Comparison of ENCODE assay signal across 8 cellular contexts in genomic region chr6:32153252-32153834, GRCh38. TPM values are rescaled to one million over a fixed set of nuclear protein-coding genes. Genes with fewer than 3 reads are reported as not detected.
DNase-seq lines count a peak whose midpoint lies in the region; ATAC-seq and TF ChIP-seq lines count a peak whose summit lies in the region.

No MANE protein-coding gene starts in this region.

- H3K27ac Mint-ChIP-seq in activated CD4-positive, alpha-beta memory T cell treated with anti-CD3 and anti-CD28 coated beads for 36 hours, result peak overlapping the region; percentile 79

- intact Hi-C loops in activated CD4-positive, alpha-beta memory T cell treated with anti-CD3 and anti-CD28 coated beads for 36 hours (cut with micrococcal nuclease), result no loop called here

- peak overlapping the region; percentile 77 for H2AFZ ChIP-seq in parathyroid adenoma

- TF ChIP-seq CTCF in AG09309 (IDR thresholded peaks at IDR 0.05; ENCODE audit: control insufficient read depth, insufficient read depth, low read depth, low read length, missing control alignments) (peak; percentile 38), parathyroid adenoma (IDR thresholded peaks at IDR 0.05) (peak; percentile 34)

- peaks cover 9% of the 10 kb centered on the region for H3K79me2 ChIP-seq in parathyroid adenoma

- peaks cover 10% of the 10 kb centered on the region for H3K36me3 Mint-ChIP-seq in activated CD4-positive, alpha-beta memory T cell treated with anti-CD3 and anti-CD28 coated beads for 36 hours

- peak overlapping the region; percentile 50 for H3K9ac ChIP-seq in parathyroid adenoma

- no peaks in the 10 kb centered on the region for H3K27me3 ChIP-seq in parathyroid adenoma (ENCODE audit: control insufficient read depth, insufficient read depth, low read length)

- ATAC-seq in HG02642 (IDR thresholded peaks at IDR 0.05; ENCODE audit: poor library complexity, unreplicated experiment) (peak; percentile 21), HG03439 (IDR thresholded peaks at IDR 0.05; ENCODE audit: unreplicated experiment) (no peak), GM18498 (IDR thresholded peaks at IDR 0.05; ENCODE audit: unreplicated experiment) (no peak)

- no peaks in the 10 kb centered on the region for H3K9me3 ChIP-seq in parathyroid adenoma (ENCODE audit: control insufficient read depth, low read length)

- peaks cover 40% of the 10 kb centered on the region for H3K4me1 Mint-ChIP-seq in activated CD4-positive, alpha-beta memory T cell treated with anti-CD3 and anti-CD28 coated beads for 36 hours (ENCODE audit: low read depth)

- peak overlapping the region; percentile 98 for H3K4me3 Mint-ChIP-seq in activated CD4-positive, alpha-beta memory T cell treated with anti-CD3 and anti-CD28 coated beads for 36 hours

- H3K4me1 ChIP-seq in parathyroid adenoma, result peaks cover 15% of the 10 kb centered on the region

- H3K27me3 Mint-ChIP-seq in activated CD4-positive, alpha-beta memory T cell treated with anti-CD3 and anti-CD28 coated beads for 36 hours, result peaks cover 22% of the 10 kb centered on the region

- H3K4me2 ChIP-seq in parathyroid adenoma (ENCODE audit: low read length), result peak overlapping the region; percentile 88

- H3K27ac ChIP-seq in parathyroid adenoma, result peak overlapping the region; percentile 98

- DNase-seq in AG09309 (ENCODE audit: low read depth) (no peak), germinal center (ENCODE audit: low spot score) (peak; percentile 33), UCSD-AML1 (lab: John Stamatoyannopoulos, UW; ENCODE audit: unreplicated experiment) (no peak)
- no peak for DNase-seq in activated CD4-positive, alpha-beta memory T cell treated with anti-CD3 and anti-CD28 coated beads for 36 hours

- peak overlapping the region; percentile 80 for H3K4me3 ChIP-seq in AG09309 (ENCODE audit: control insufficient read depth, low read depth, low read length)
- peak overlapping the region; percentile 80 for H3K4me3 ChIP-seq in parathyroid adenoma (ENCODE audit: low read depth, low read length)

- POLR2A ChIA-PET in activated CD4-positive, alpha-beta memory T cell treated with anti-CD3 and anti-CD28 coated beads for 36 hours (lab: Charles Lee), result no interaction called here

- H3K36me3 ChIP-seq in parathyroid adenoma (ENCODE audit: control insufficient read depth, insufficient read depth, low read length), result no peaks in the 10 kb centered on the region

- CTCF ChIA-PET in activated CD4-positive, alpha-beta memory T cell treated with anti-CD3 and anti-CD28 coated beads for 36 hours (lab: Charles Lee), result no interaction called here

- no peaks in the 10 kb centered on the region for H3K9me3 Mint-ChIP-seq in activated CD4-positive, alpha-beta memory T cell treated with anti-CD3 and anti-CD28 coated beads for 36 hours

RNA-seq across cellular contexts. Expression of gene PPT2, which starts 0.6 kb away (rescaled TPM):
- total RNA-seq in activated CD4-positive, alpha-beta memory T cell treated with anti-CD3 and anti-CD28 coated beads for 36 hours, result 1 to 10 TPM; 9.5 to 9.9 TPM

RNA-seq across cellular contexts. Expression of gene PRRT1, which starts 1.6 kb away (rescaled TPM):
- total RNA-seq in activated CD4-positive, alpha-beta memory T cell treated with anti-CD3 and anti-CD28 coated beads for 36 hours, result under 1 TPM; 0.33 to 0.36 TPM

RNA-seq across cellular contexts. Expression of gene EGFL8, which starts 11.1 kb away (rescaled TPM):
- 1 to 10 TPM; 6.5 to 7.1 TPM for total RNA-seq in activated CD4-positive, alpha-beta memory T cell treated with anti-CD3 and anti-CD28 coated beads for 36 hours

RNA-seq across cellular contexts. Expression of gene AGPAT1, which starts 22.5 kb away (rescaled TPM):
- total RNA-seq in activated CD4-positive, alpha-beta memory T cell treated with anti-CD3 and anti-CD28 coated beads for 36 hours, result 10 to 100 TPM; 34.0 to 34.8 TPM

RNA-seq across cellular contexts. Expression of gene FKBPL, which starts 23.3 kb away (rescaled TPM):
- 1 to 10 TPM; 7.0 to 7.8 TPM for total RNA-seq in activated CD4-positive, alpha-beta memory T cell treated with anti-CD3 and anti-CD28 coated beads for 36 hours
